10 cellular contexts compared by ENCODE assay signal in the genomic region with DNA sequence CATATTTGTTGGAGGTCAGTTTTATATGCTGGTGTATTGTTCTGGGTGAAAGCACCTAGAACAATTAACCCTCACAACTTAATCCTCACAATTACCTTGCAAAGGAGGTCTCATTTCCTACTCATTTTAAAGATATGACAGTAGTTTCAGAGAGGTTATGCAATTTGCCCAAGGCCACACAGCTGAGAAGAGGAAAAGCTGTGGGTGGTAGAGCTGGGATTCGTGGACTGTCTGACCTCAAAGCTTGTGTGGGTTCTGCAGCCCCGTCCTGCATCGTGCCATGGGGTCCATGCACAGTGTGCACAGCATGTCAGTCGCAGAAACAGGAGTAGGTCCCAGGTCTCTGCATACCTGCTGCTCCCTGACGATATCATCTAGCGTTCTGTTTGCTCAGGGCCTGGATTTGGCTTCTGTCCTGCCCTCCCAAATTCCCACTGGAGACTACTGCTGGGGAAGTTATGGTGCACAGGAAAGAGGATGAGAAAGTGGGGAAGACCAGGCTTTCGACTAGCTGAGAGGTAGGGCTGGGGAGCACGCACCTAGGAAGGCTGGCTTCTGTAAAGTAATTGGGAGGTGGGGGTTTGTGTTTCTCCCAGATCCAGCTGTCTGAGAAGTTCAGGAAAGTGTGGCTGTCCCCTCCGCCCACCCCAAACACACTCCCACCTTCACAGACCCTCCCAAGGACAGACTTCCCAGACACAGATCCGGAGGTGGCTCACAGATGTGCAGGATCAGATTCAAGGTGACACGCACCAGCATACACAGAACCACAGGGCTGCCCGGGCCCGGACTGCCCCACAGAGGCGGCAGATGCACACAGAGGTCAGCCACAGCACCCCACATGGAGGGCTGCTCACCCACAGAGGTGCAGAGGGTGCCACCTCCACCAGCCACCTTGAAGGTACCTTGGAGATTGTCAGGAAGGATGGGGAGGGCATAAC. TPM values are rescaled to one million over a fixed set of nuclear protein-coding genes. Genes with fewer than 3 reads are reported as not detected.
A peak's percentile ranks its signal among the peaks of the same experiment; 100 is the strongest.
DNase-seq lines count a peak whose midpoint lies in the region; ATAC-seq and TF ChIP-seq lines count a peak whose summit lies in the region.
"Had no signal": no experiment of that assay in that cellular context is flagged by ENCODE, and none has a peak within 500 bp of the region (broad histone marks: within the 10 kb centered on the region; RNA-seq: fewer than 3 reads in every experiment).

No MANE protein-coding gene starts in this region.

- peak overlapping the region in 4 of 7 donors; percentile 5 to 58 (median 55) for H3K27ac Mint-ChIP-seq in CD14-positive monocyte
- peak overlapping the region; percentile 35 for H3K27ac Mint-ChIP-seq in dendritic cell treated with granulocyte-macrophage colony-stimulating factor and Interleukin-4, amounts not matched to agents 40 ng/mL and 50 ng/mL, for 4 days

- H4K20me1 ChIP-seq in neural cell (ENCODE audit: insufficient read depth) = no peaks in the 10 kb centered on the region

- H3K27me3 Mint-ChIP-seq in CD14-positive monocyte (ENCODE audit: low read depth in 3 of 3) = peaks cover 11 to 29% (median 17%) of the 10 kb centered on the region in 3 donors
- peaks cover 26% of the 10 kb centered on the region for H3K27me3 Mint-ChIP-seq in dendritic cell treated with granulocyte-macrophage colony-stimulating factor and Interleukin-4, amounts not matched to agents 40 ng/mL and 50 ng/mL, for 4 days

- no peak for TF ChIP-seq CTCF in CD14-positive monocyte (IDR thresholded peaks at IDR 0.05)
- TF ChIP-seq CTCF in LNCaP clone FGC (IDR thresholded peaks at IDR 0.05; ENCODE audit: control insufficient read depth, extremely low read depth, insufficient read depth) = no peak
- TF ChIP-seq CTCF in neural cell (IDR thresholded peaks at IDR 0.05; ENCODE audit: poor library complexity, severe bottlenecking) = no peak
- TF ChIP-seq CTCF in tibial artery (IDR thresholded peaks at IDR 0.05) = no peak

- H3K4me3 Mint-ChIP-seq in CD14-positive monocyte = peak overlapping the region; percentile 91 to 92
- H3K4me3 Mint-ChIP-seq in dendritic cell treated with granulocyte-macrophage colony-stimulating factor and Interleukin-4, amounts not matched to agents 40 ng/mL and 50 ng/mL, for 4 days = peak overlapping the region; percentile 89

- no peaks in the 10 kb centered on the region for H3K9me2 ChIP-seq in neural cell (ENCODE audit: insufficient read depth, low read length)

- H3K9me3 ChIP-seq in neural cell (ENCODE audit: low read length) (no peaks in the 10 kb centered on the region), tibial artery (no peaks in the 10 kb centered on the region)

- no peak overlapping the region for H3K9ac ChIP-seq in neural cell (ENCODE audit: low read length)

- no peak overlapping the region for H3K27ac ChIP-seq in neural cell (ENCODE audit: low read length)
- no peak overlapping the region for H3K27ac ChIP-seq in tibial artery

- no peaks in the 10 kb centered on the region for H3F3A ChIP-seq in neural cell (ENCODE audit: insufficient read depth, low read length, poor library complexity, severe bottlenecking)

- H3K9me3 Mint-ChIP-seq in CD14-positive monocyte = peaks cover 0 to 3% (median 0%) of the 10 kb centered on the region in 7 donors
- no peaks in the 10 kb centered on the region for H3K9me3 Mint-ChIP-seq in dendritic cell treated with granulocyte-macrophage colony-stimulating factor and Interleukin-4, amounts not matched to agents 40 ng/mL and 50 ng/mL, for 4 days

- no peaks in the 10 kb centered on the region for H3K79me2 ChIP-seq in neural cell (replicated peaks; ENCODE audit: insufficient read depth, low read length)

- no peaks in the 10 kb centered on the region for H3K36me3 ChIP-seq in neural cell (ENCODE audit: insufficient read depth, low read length)
- H3K36me3 ChIP-seq in tibial artery = no peaks in the 10 kb centered on the region

- no peak overlapping the region for H3K4me3 ChIP-seq in LNCaP clone FGC (ENCODE audit: low read depth, low read length)
- peak overlapping the region; percentile 92 for H3K4me3 ChIP-seq in neural cell (ENCODE audit: low read length)
- H3K4me3 ChIP-seq in tibial artery = peak overlapping the region in 1 of 2 donors; percentile 95

- H3K27me3 ChIP-seq in neural cell (ENCODE audit: insufficient read depth, low read depth, low read length) (no peaks in the 10 kb centered on the region), tibial artery (no peaks in the 10 kb centered on the region)

- peaks cover 3% of the 10 kb centered on the region in 2 donors for H3K36me3 Mint-ChIP-seq in CD14-positive monocyte
- H3K36me3 Mint-ChIP-seq in dendritic cell treated with granulocyte-macrophage colony-stimulating factor and Interleukin-4, amounts not matched to agents 40 ng/mL and 50 ng/mL, for 4 days (ENCODE audit: low read depth) = peaks cover 8% of the 10 kb centered on the region

- peaks cover 0 to 28% (median 18%) of the 10 kb centered on the region in 4 donors for H3K4me1 ChIP-seq in tibial artery

- H2AFZ ChIP-seq in neural cell (ENCODE audit: low read depth, low read length) = no peak overlapping the region

- intact Hi-C loops in CD14-positive monocyte (cut with micrococcal nuclease) = no loop called here
- intact Hi-C loops in dendritic cell treated with granulocyte-macrophage colony-stimulating factor and Interleukin-4, amounts not matched to agents 40 ng/mL and 50 ng/mL, for 4 days (cut with micrococcal nuclease) = no loop called here
- intact Hi-C loops in tibial artery (cut with DNase I; ENCODE audit: low total_unique reads) = no loop called here

- no peak for TF ChIP-seq RAD21 in neural cell (conservative IDR thresholded peaks at IDR 0.05)

- peaks cover 36% of the 10 kb centered on the region for H3K4me1 Mint-ChIP-seq in CD14-positive monocyte
- peaks cover 29% of the 10 kb centered on the region for H3K4me1 Mint-ChIP-seq in dendritic cell treated with granulocyte-macrophage colony-stimulating factor and Interleukin-4, amounts not matched to agents 40 ng/mL and 50 ng/mL, for 4 days (ENCODE audit: low read depth)

- in situ Hi-C loops in KBM-7 (cut with MboI; ENCODE audit: low pct_unique_long_range_greater_than_20kb, low sequenced_read_pairs) = no loop called here

- TF ChIP-seq EP300 in neural cell (conservative IDR thresholded peaks at IDR 0.05; ENCODE audit: poor library complexity, severe bottlenecking) = no peak

- DNase-seq in CD14-positive monocyte (ENCODE audit: low spot score) = no peak
- DNase-seq in LNCaP clone FGC (ENCODE audit: low read depth) = peak; percentile 6
- DNase-seq in tibial artery = no peak
- no peak for DNase-seq in KBM-7
- DNase-seq: activated T-cell treated with anti-CD3 and anti-CD28 coated beads, Interleukin-2, amount 50 U/mL, for 1 hour; SHP77 treated with DMSO at 0.1 percent for 48 hours had no signal

- ATAC-seq in GM18909 (IDR thresholded peaks at IDR 0.05; ENCODE audit: poor library complexity, unreplicated experiment) = no peak
- ATAC-seq in HG02884 (IDR thresholded peaks at IDR 0.05; ENCODE audit: unreplicated experiment) = no peak

- H3K4me2 ChIP-seq in neural cell (ENCODE audit: low read length) = no peak overlapping the region

TF ChIP-seq in neural cell, 6 proteins besides CTCF, POLR2A, EP300 and RAD21:
- TF ChIP-seq, protein P1, sequence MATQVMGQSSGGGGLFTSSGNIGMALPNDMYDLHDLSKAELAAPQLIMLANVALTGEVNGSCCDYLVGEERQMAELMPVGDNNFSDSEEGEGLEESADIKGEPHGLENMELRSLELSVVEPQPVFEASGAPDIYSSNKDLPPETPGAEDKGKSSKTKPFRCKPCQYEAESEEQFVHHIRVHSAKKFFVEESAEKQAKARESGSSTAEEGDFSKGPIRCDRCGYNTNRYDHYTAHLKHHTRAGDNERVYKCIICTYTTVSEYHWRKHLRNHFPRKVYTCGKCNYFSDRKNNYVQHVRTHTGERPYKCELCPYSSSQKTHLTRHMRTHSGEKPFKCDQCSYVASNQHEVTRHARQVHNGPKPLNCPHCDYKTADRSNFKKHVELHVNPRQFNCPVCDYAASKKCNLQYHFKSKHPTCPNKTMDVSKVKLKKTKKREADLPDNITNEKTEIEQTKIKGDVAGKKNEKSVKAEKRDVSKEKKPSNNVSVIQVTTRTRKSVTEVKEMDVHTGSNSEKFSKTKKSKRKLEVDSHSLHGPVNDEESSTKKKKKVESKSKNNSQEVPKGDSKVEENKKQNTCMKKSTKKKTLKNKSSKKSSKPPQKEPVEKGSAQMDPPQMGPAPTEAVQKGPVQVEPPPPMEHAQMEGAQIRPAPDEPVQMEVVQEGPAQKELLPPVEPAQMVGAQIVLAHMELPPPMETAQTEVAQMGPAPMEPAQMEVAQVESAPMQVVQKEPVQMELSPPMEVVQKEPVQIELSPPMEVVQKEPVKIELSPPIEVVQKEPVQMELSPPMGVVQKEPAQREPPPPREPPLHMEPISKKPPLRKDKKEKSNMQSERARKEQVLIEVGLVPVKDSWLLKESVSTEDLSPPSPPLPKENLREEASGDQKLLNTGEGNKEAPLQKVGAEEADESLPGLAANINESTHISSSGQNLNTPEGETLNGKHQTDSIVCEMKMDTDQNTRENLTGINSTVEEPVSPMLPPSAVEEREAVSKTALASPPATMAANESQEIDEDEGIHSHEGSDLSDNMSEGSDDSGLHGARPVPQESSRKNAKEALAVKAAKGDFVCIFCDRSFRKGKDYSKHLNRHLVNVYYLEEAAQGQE (IDR thresholded peaks at IDR 0.05; ENCODE audit: borderline replicate concordance) = no peak
- no peak for TF ChIP-seq POLR2AphosphoS5 (IDR thresholded peaks at IDR 0.05)
- no peak for TF ChIP-seq EZH2 (IDR thresholded peaks at IDR 0.05; ENCODE audit: borderline replicate concordance, insufficient read depth, low read length, poor library complexity, severe bottlenecking)
- no peak for TF ChIP-seq MXI1 (conservative IDR thresholded peaks at IDR 0.05; ENCODE audit: poor library complexity, severe bottlenecking)
- no peak for TF ChIP-seq SMC3 (conservative IDR thresholded peaks at IDR 0.05; ENCODE audit: poor library complexity)
- no peak for TF ChIP-seq TAF1 (IDR thresholded peaks at IDR 0.05; ENCODE audit: low read depth)

RNA-seq across cellular contexts. Expression of a gene that starts 2.0 kb away (rescaled TPM):
- polyA plus RNA-seq in CD14-positive monocyte (1 to 10 TPM; 1.6 to 3.1 TPM), neural cell (20.6 and 21.0 TPM in 2 replicates)
- polyA minus RNA-seq in neural cell = 21.2 and 26.9 TPM in 2 replicates

RNA-seq across cellular contexts. Expression of a gene that starts 13.6 kb away (rescaled TPM):
- polyA plus RNA-seq in CD14-positive monocyte (1 to 10 TPM; 4.3 to 8.0 TPM), neural cell (27.4 and 39.7 TPM in 2 replicates)
- 30.9 and 37.9 TPM in 2 replicates for polyA minus RNA-seq in neural cell

RNA-seq across cellular contexts. Expression of a gene that starts 23.0 kb away (rescaled TPM):
- polyA plus RNA-seq in CD14-positive monocyte (not detected), neural cell (3.8 and 5.0 TPM in 2 replicates)
- polyA minus RNA-seq in neural cell = 11.9 and 16.2 TPM in 2 replicates
